ENCODE assay signal across 9 cellular contexts in the genomic region with DNA sequence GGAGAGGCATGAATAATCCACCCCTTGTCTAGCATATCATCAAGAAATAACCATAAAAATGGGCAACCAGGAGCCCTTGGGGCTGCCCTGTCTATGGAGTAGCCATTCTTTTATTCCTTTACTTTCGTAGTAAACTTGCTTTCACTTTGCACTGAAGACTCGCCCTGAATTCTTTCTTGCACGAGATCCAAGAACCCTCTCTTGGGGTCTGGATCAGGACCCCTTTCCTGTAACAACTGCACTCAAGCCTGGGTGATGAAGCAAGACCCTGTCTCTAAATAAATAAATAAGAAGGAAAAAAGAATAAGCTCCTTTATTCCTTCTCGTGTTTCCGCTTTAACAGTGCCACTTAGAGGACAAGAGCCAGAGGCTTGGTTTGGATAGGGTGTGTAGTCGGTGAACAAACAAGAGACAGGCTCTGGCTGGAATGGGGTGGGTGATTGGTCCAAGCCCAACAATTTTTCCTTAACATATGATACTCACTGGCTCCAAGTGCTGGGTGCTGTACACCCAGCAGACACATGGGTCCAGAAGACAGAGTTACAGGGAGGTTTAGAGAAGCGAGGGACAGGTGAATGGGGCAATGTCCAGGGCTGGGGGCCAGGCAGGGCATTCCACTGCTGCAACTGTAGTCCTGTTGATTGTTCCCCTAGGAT.
DNase-seq lines count a peak whose midpoint lies in the region; ATAC-seq and TF ChIP-seq lines count a peak whose summit lies in the region.
"Had no signal": no experiment of that assay in that cellular context is flagged by ENCODE, and none has a peak within 500 bp of the region (broad histone marks: within the 10 kb centered on the region; RNA-seq: fewer than 3 reads in every experiment).

No MANE protein-coding gene starts in this region.

- peaks cover 3% of the 10 kb centered on the region for H3K36me3 Mint-ChIP-seq in activated CD4-positive, alpha-beta T cell treated with anti-CD3 and anti-CD28 coated beads for 36 hours (ENCODE audit: low read depth)
- H3K36me3 Mint-ChIP-seq in T-helper 17 cell (ENCODE audit: low read depth), result no peaks in the 10 kb centered on the region
- H3K36me3 Mint-ChIP-seq in CD4-positive, alpha-beta T cell (ENCODE audit: low read depth), result no peaks in the 10 kb centered on the region

- H3K27me3 Mint-ChIP-seq in activated CD4-positive, alpha-beta T cell treated with anti-CD3 and anti-CD28 coated beads for 36 hours, result no peaks in the 10 kb centered on the region
- H3K27me3 Mint-ChIP-seq in T-helper 17 cell, result no peaks in the 10 kb centered on the region
- no peaks in the 10 kb centered on the region for H3K27me3 Mint-ChIP-seq in CD4-positive, alpha-beta T cell

- CTCF ChIA-PET in activated CD4-positive, alpha-beta T cell treated with anti-CD3 and anti-CD28 coated beads for 36 hours (lab: Charles Lee), result interaction anchor here (1.0 to 10.8 kb wide), 2 partner anchors 8 to 95 kb away, joined by 3 to 128 read pairs; partner anchors contain the start of gene NEURL3
- CTCF ChIA-PET in CD4-positive, alpha-beta T cell (lab: Charles Lee), result no interaction called here

- H3K4me1 ChIP-seq in heart right ventricle, result peaks cover 8 to 19% (median 15%) of the 10 kb centered on the region in 9 donors
- peaks cover 0 to 11% of the 10 kb centered on the region in 2 donors for H3K4me1 ChIP-seq in breast epithelium
- H3K4me1 ChIP-seq in mucosa of descending colon (ENCODE audit: low read depth), result peaks cover 11% of the 10 kb centered on the region
- H3K4me1 ChIP-seq in aorta (ENCODE audit: control insufficient read depth in 1 of 2, insufficient read depth in 2 of 2, low read length in 2 of 2), result peaks cover 0 to 4% of the 10 kb centered on the region in 2 donors

- TF ChIP-seq CTCF in heart right ventricle (IDR thresholded peaks at IDR 0.05) (no peak), breast epithelium (IDR thresholded peaks at IDR 0.05) (no peak), mucosa of descending colon (IDR thresholded peaks at IDR 0.05) (no peak)
- TF ChIP-seq CTCF in CD4-positive, alpha-beta T cell (IDR thresholded peaks at IDR 0.05), result no peak

- H3K4me3 Mint-ChIP-seq in activated CD4-positive, alpha-beta T cell treated with anti-CD3 and anti-CD28 coated beads for 36 hours, result no peak overlapping the region
- H3K4me3 Mint-ChIP-seq in T-helper 17 cell, result no peak overlapping the region
- no peak overlapping the region for H3K4me3 Mint-ChIP-seq in CD4-positive, alpha-beta T cell
- H3K4me3 Mint-ChIP-seq: activated CD8-positive, alpha-beta T cell treated with anti-CD3 and anti-CD28 coated beads, Interleukin-2, amount 10 ng/mL, durations not matched to agents 7 days and 5 days had no signal

- intact Hi-C loops in heart right ventricle (cut with DNase I), result no loop called here
- intact Hi-C loops in left ventricle myocardium superior (cut with micrococcal nuclease), result no loop called here
- intact Hi-C loops in breast epithelium (cut with DNase I; ENCODE audit: low total_unique reads), result loop anchor here (5.0 kb wide), 1 partner anchor 139 kb away; no protein-coding TSS in a partner anchor
- intact Hi-C loops in mucosa of descending colon (cut with DNase I, micrococcal nuclease), result no loop called here
- intact Hi-C loops in aorta (cut with DNase I), result no loop called here
- intact Hi-C loops in activated CD4-positive, alpha-beta T cell treated with anti-CD3 and anti-CD28 coated beads for 36 hours (cut with DNase I, micrococcal nuclease), result no loop called here
- intact Hi-C loops in CD4-positive, alpha-beta T cell (cut with DNase I, micrococcal nuclease), result no loop called here

- H3K36me3 ChIP-seq in heart right ventricle (no peaks in the 10 kb centered on the region), breast epithelium (no peaks in the 10 kb centered on the region), mucosa of descending colon (ENCODE audit: low read depth) (no peaks in the 10 kb centered on the region), aorta (ENCODE audit: control insufficient read depth in 1 of 2, insufficient read depth in 2 of 2, low read length in 1 of 2) (no peaks in the 10 kb centered on the region)

- ATAC-seq in heart right ventricle, result no peak
- no peak for ATAC-seq in left ventricle myocardium superior
- ATAC-seq in mucosa of descending colon, result peak; percentile 89
- ATAC-seq in aorta (ENCODE audit: low FRiP score), result no peak
- no peak for ATAC-seq in activated CD4-positive, alpha-beta T cell treated with anti-CD3 and anti-CD28 coated beads for 36 hours
- ATAC-seq in T-helper 17 cell, result no peak
- no peak for ATAC-seq in CD4-positive, alpha-beta T cell (ENCODE audit: poor library complexity)
- ATAC-seq: activated CD8-positive, alpha-beta T cell treated with anti-CD3 and anti-CD28 coated beads, Interleukin-2, amount 10 ng/mL, durations not matched to agents 7 days and 5 days had no signal

- TF ChIP-seq POLR2A in breast epithelium (IDR thresholded peaks at IDR 0.05), result no peak

- POLR2A ChIA-PET in activated CD4-positive, alpha-beta T cell treated with anti-CD3 and anti-CD28 coated beads for 36 hours (lab: Charles Lee), result interaction anchor here (0.6 kb wide), 1 partner anchor 74 kb away, joined by 5 read pairs; no protein-coding TSS in a partner anchor
- POLR2A ChIA-PET in CD4-positive, alpha-beta T cell (lab: Charles Lee), result no interaction called here

- DNase-seq in heart right ventricle (no peak), left ventricle myocardium superior (no peak), breast epithelium (ENCODE audit: low spot score in 2 of 2) (peak in 1 of 2 donors; percentile 40), mucosa of descending colon (peak in 2 of 3 donors; percentile 46 to 69), aorta (no peak), T-helper 17 cell (no peak)
- no peak for DNase-seq in activated CD4-positive, alpha-beta T cell treated with anti-CD3 and anti-CD28 coated beads for 36 hours
- no peak for DNase-seq in CD4-positive, alpha-beta T cell
- DNase-seq: activated CD8-positive, alpha-beta T cell treated with anti-CD3 and anti-CD28 coated beads, Interleukin-2, amount 10 ng/mL, durations not matched to agents 7 days and 5 days had no signal

- H3K27me3 ChIP-seq in heart right ventricle (no peaks in the 10 kb centered on the region), breast epithelium (no peaks in the 10 kb centered on the region), aorta (ENCODE audit: control insufficient read depth in 1 of 2, insufficient read depth in 2 of 2, low read length in 1 of 2) (no peaks in the 10 kb centered on the region)
- no peaks in the 10 kb centered on the region for H3K27me3 ChIP-seq in CD4-positive, alpha-beta T cell (ENCODE audit: control insufficient read depth, insufficient read depth, low read length)

- H3K27ac Mint-ChIP-seq in activated CD4-positive, alpha-beta T cell treated with anti-CD3 and anti-CD28 coated beads for 36 hours, result no peak overlapping the region
- no peak overlapping the region for H3K27ac Mint-ChIP-seq in T-helper 17 cell
- H3K27ac Mint-ChIP-seq in CD4-positive, alpha-beta T cell, result no peak overlapping the region
- H3K27ac Mint-ChIP-seq: activated CD8-positive, alpha-beta T cell treated with anti-CD3 and anti-CD28 coated beads, Interleukin-2, amount 10 ng/mL, durations not matched to agents 7 days and 5 days had no signal

- peaks cover 14% of the 10 kb centered on the region for H3K9me3 Mint-ChIP-seq in activated CD4-positive, alpha-beta T cell treated with anti-CD3 and anti-CD28 coated beads for 36 hours (ENCODE audit: low read depth)
- peaks cover 3% of the 10 kb centered on the region for H3K9me3 Mint-ChIP-seq in CD4-positive, alpha-beta T cell

- H3K4me3 ChIP-seq in heart right ventricle (peak overlapping the region in 8 of 10 donors; percentile 17 to 48 (median 32)), breast epithelium (peak overlapping the region; percentile 24 to 62 (median 49)), mucosa of descending colon (no peak overlapping the region), aorta (ENCODE audit: low read length in 2 of 2) (peak overlapping the region; percentile 49 to 69)

- H3K9me3 ChIP-seq in heart right ventricle, result peaks cover 0 to 12% (median 4%) of the 10 kb centered on the region in 11 donors
- peaks cover 0 to 3% of the 10 kb centered on the region in 2 donors for H3K9me3 ChIP-seq in breast epithelium
- no peaks in the 10 kb centered on the region for H3K9me3 ChIP-seq in mucosa of descending colon
- H3K9me3 ChIP-seq in aorta (ENCODE audit: control insufficient read depth, low read length), result no peaks in the 10 kb centered on the region
- H3K9me3 ChIP-seq in T-helper 17 cell (ENCODE audit: control insufficient read depth, low read length, poor library complexity, severe bottlenecking), result no peaks in the 10 kb centered on the region
- no peaks in the 10 kb centered on the region for H3K9me3 ChIP-seq in CD4-positive, alpha-beta T cell (ENCODE audit: control insufficient read depth, low read length)

- WGBS in heart right ventricle, 2 donors, result 65 to 69% methylated on average over 7 of the region's 7 CpGs
- WGBS in aorta, 2 donors, result 8 to 10% methylated on average over 7 of the region's 7 CpGs

- peaks cover 16% of the 10 kb centered on the region for H3K4me1 Mint-ChIP-seq in activated CD4-positive, alpha-beta T cell treated with anti-CD3 and anti-CD28 coated beads for 36 hours
- peaks cover 15% of the 10 kb centered on the region for H3K4me1 Mint-ChIP-seq in T-helper 17 cell
- H3K4me1 Mint-ChIP-seq in CD4-positive, alpha-beta T cell (ENCODE audit: low read depth), result peaks cover 21% of the 10 kb centered on the region

- H3K27ac ChIP-seq in heart right ventricle (peak overlapping the region in 3 of 10 donors; percentile 28 to 31 (median 29)), breast epithelium (peak overlapping the region; percentile 75 to 83), aorta (ENCODE audit: low read depth in 1 of 2, low read length in 2 of 2) (peak overlapping the region in 1 of 2 donors; percentile 7)
- H3K27ac ChIP-seq in CD4-positive, alpha-beta T cell (ENCODE audit: low read depth, low read length), result no peak overlapping the region

Comparison
In these comparisons a context has a peak if more than half of its experiments do, and no peak if none do; other contexts are left out.
1. DNase-seq: peak in mucosa of descending colon (2 of 3); none in heart right ventricle (0 of 2), left ventricle myocardium superior (single experiment), aorta (0 of 2), activated CD4-positive, alpha-beta T cell treated with anti-CD3 and anti-CD28 coated beads for 36 hours (single experiment), T-helper 17 cell (0 of 3) and CD4-positive, alpha-beta T cell (0 of 10).